In genomic region chr5:93580387-93581100, GRCh38 we compare ENCODE assay signal across 8 cellular contexts. TPM values are rescaled to one million over a fixed set of nuclear protein-coding genes. Genes with fewer than 3 reads are reported as not detected.
DNase-seq lines count a peak whose midpoint lies in the region; ATAC-seq and TF ChIP-seq lines count a peak whose summit lies in the region.

No MANE protein-coding gene starts in this region.

- peak overlapping the region; percentile 88 for H2AFZ ChIP-seq in osteoblast (ENCODE audit: low read length)

- no peaks in the 10 kb centered on the region for H4K20me1 ChIP-seq in osteoblast (ENCODE audit: insufficient read depth, low read length)

- TF ChIP-seq CTCF in osteoblast (IDR thresholded peaks at IDR 0.05; ENCODE audit: extremely low read depth, low read depth, low read length), result no peak

- H3K36me3 ChIP-seq in osteoblast (ENCODE audit: insufficient read depth, low read length), result no peaks in the 10 kb centered on the region

- H3K27ac ChIP-seq in osteoblast (ENCODE audit: low read depth, low read length), result peak overlapping the region; percentile 80

- DNase-seq in NCI-H2107 treated with DMSO at 0.1 percent for 48 hours (lab: John Stamatoyannopoulos, UW; ENCODE audit: unreplicated experiment), result peak; percentile 20
- DNase-seq in NCI-H2107 (lab: John Stamatoyannopoulos, UW), result no peak
- peak; percentile 54 for DNase-seq in RPMI7951 (ENCODE audit: low read depth)
- peak; percentile 55 for DNase-seq in fibroblast of gingiva (ENCODE audit: low read depth)
- peak; percentile 76 for DNase-seq in osteoblast (ENCODE audit: insufficient read length, low spot score, missing footprints)
- DNase-seq in activated CD4-positive, alpha-beta T cell treated with anti-CD3 and anti-CD28 coated beads for 48 hours, result no peak

- peak overlapping the region; percentile 94 for H3K4me3 ChIP-seq in osteoblast (ENCODE audit: insufficient read depth, low read length)

- peaks cover 64% of the 10 kb centered on the region for H3K79me2 ChIP-seq in osteoblast (ENCODE audit: insufficient read depth, low read length)

- H3K4me1 ChIP-seq in osteoblast (ENCODE audit: insufficient read depth, low read length), result peaks cover 4% of the 10 kb centered on the region

- H3K9me3 ChIP-seq in osteoblast (ENCODE audit: low read depth, low read length), result no peaks in the 10 kb centered on the region

- no peaks in the 10 kb centered on the region for H3K27me3 ChIP-seq in osteoblast (ENCODE audit: insufficient read depth, low read length)

- H3K4me2 ChIP-seq in osteoblast (ENCODE audit: insufficient read depth, low read length), result peak overlapping the region; percentile 97

- ATAC-seq in GM21526 (IDR thresholded peaks at IDR 0.05; ENCODE audit: low FRiP score, unreplicated experiment) (no peak), HG03521 (IDR thresholded peaks at IDR 0.05; ENCODE audit: unreplicated experiment) (no peak)

RNA-seq across cellular contexts. Expression of gene NR2F1-AS1, which starts 0.5 kb away (rescaled TPM):
- 20.9 and 29.2 TPM in 2 replicates for total RNA-seq in RPMI7951 (2014; rRNA removed; shearing (Covaris generic))
- total RNA-seq in osteoblast, result 15.9 and 17.4 TPM in 2 replicates

RNA-seq across cellular contexts. Expression of gene NR2F1, which starts 2.5 kb away (rescaled TPM):
- total RNA-seq in RPMI7951 (2014; rRNA removed; shearing (Covaris generic)), result 16.4 and 17.1 TPM in 2 replicates
- 7.2 and 10.6 TPM in 2 replicates for total RNA-seq in osteoblast

Comparison
In these comparisons a context has a peak if more than half of its experiments do, and no peak if none do; other contexts are left out.
1. DNase-seq: peak in NCI-H2107 treated with DMSO at 0.1 percent for 48 hours (single experiment), RPMI7951 (single experiment), fibroblast of gingiva (single experiment) and osteoblast (single experiment); none in NCI-H2107 (single experiment) and activated CD4-positive, alpha-beta T cell treated with anti-CD3 and anti-CD28 coated beads for 48 hours (single experiment).